ENCODE assay signal across 21 cellular contexts in the genomic region with DNA sequence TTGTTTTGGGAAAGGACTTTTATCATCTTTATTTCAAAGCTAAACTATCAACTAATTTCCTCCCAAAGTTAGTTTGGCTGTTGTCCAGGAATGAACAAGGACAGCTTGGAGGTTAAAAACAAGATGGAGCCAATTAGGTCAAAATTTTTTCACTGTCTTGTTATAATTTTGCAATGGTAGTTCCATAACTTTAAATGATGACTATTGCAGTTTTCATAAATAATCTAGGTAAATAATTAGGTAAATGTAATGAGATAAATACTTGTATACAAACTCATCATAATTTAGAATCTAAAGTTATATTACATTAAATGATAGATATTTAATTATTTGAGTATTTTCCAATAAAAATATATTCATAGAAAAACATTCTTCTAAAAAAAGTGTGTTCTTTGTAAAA.
A peak's percentile ranks its signal among the peaks of the same experiment; 100 is the strongest.
DNase-seq lines count a peak whose midpoint lies in the region; ATAC-seq, FAIRE-seq and TF ChIP-seq lines count a peak whose summit lies in the region.
"Had no signal": no experiment of that assay in that cellular context is flagged by ENCODE, and none has a peak within 500 bp of the region (broad histone marks: within the 10 kb centered on the region; RNA-seq: fewer than 3 reads in every experiment).

No MANE protein-coding gene starts in this region.

- CTCF ChIA-PET in HEK293T (lab: Yijun Ruan, JAX), result no interaction called here

- peak; percentile 75 for FAIRE-seq in G401.6 (lab: Jason Lieb, UNC)
- FAIRE-seq in RCC 7860 (lab: Jason Lieb, UNC), result peak; percentile 15
- FAIRE-seq: HTR-8/SVneo had no signal

- no peak for DNase-seq in RCC 7860 (ENCODE audit: low spot score)
- DNase-seq in fibroblast of peridontal ligament (ENCODE audit: extremely low read depth), result peak; percentile 29
- no peak for DNase-seq in HPDE6-E6E7 (ENCODE audit: extremely low spot score)
- no peak for DNase-seq in HEK293T (ENCODE audit: extremely low spot score)
- DNase-seq: ACHN, Calu3, NCI-H1092 treated with DMSO at 0.1 percent for 48 hours, NCI-H1436, NCI-H187, NCI-H2081 treated with DMSO at 0.1 percent for 48 hours, NCI-H2171, NCI-H226, NCI-H510A, NCI-H69, SHP77, T-helper 1 cell had no signal

- POLR2A ChIA-PET in HEK293T (lab: Yijun Ruan, JAX), result no interaction called here

- ATAC-seq in GM19463 (IDR thresholded peaks at IDR 0.05; ENCODE audit: unreplicated experiment) (no peak), HG02884 (IDR thresholded peaks at IDR 0.05; ENCODE audit: unreplicated experiment) (no peak)
- ATAC-seq: HCT116 had no signal

TF ChIP-seq in HEK293T, 16 proteins besides CTCF, POLR2A, EP300 and RAD21:
- TF ChIP-seq TARDBP (IDR thresholded peaks at IDR 0.05), result no peak
- no peak for TF ChIP-seq SUZ12 (IDR thresholded peaks at IDR 0.05)
- no peak for TF ChIP-seq FOXK2 (IDR thresholded peaks at IDR 0.05)
- no peak for TF ChIP-seq FOXM1 (IDR thresholded peaks at IDR 0.05; ENCODE audit: borderline replicate concordance)
- TF ChIP-seq LEF1 (IDR thresholded peaks at IDR 0.05; ENCODE audit: borderline replicate concordance), result no peak
- TF ChIP-seq FOXA1 (IDR thresholded peaks at IDR 0.05), result no peak
- TF ChIP-seq HDGF (IDR thresholded peaks at IDR 0.05; ENCODE audit: borderline replicate concordance), result no peak
